Comparison of ENCODE assay signal across 11 cellular contexts in the genomic region with DNA sequence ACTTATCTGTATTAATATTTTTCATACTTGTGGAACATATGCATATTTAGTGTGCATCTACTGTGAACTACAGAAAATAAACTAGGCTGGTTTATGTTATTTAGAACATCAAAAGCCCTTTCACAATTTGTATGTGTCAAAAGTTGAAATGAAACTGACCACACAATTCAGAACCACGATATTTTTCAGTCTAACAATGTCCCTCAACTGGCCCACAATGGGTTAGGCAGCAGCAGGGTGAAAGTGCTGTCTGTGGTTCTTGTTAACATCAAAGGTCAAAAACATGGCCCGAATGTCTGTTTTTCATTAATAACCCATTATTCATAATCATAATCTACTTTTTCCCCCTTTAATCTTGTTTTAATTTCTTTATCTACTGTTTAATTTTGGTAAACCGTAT.
"Had no signal": no experiment of that assay in that cellular context is flagged by ENCODE, and none has a peak within 500 bp of the region (broad histone marks: within the 10 kb centered on the region; RNA-seq: fewer than 3 reads in every experiment).

No MANE protein-coding gene starts in this region.

- H3K4me3 ChIP-seq: gastroesophageal sphincter, left lung, psoas muscle, right lobe of liver had no signal

- ATAC-seq: activated CD4-positive, CD25-positive, alpha-beta regulatory T cell treated with anti-CD3 and anti-CD28 coated beads, Interleukin-2, amount 50 U/mL, for 24 hours; activated naive CD4-positive, alpha-beta T cell treated with anti-CD3 and anti-CD28 coated beads, Interleukin-2, amount 50 U/mL, for 72 hours; effector memory CD8-positive, alpha-beta T cell; gastroesophageal sphincter; left lung; psoas muscle; right lobe of liver; stimulated activated memory B cell treated with anti-CD40 and anti-IgM and Interleukin-4, amounts not matched to agents 10 μg/mL and 1 μg/mL and 100 μg/mL, for 72 hours had no signal

- H3K27me3 ChIP-seq: brain microvascular endothelial cell, gastroesophageal sphincter, left lung, right lobe of liver had no signal

- H3K27ac ChIP-seq: brain microvascular endothelial cell, epithelial cell of prostate, gastroesophageal sphincter, left lung, psoas muscle, right lobe of liver had no signal

- DNase-seq: brain microvascular endothelial cell; effector memory CD8-positive, alpha-beta T cell; left lung; nephron progenitor cell; psoas muscle; right lobe of liver had no signal
